ENCODE assay signal across 1 cellular context in genomic region chr2:195656859-195657633, GRCh38.
TF ChIP-seq lines count a peak whose summit lies in the region.

TSS of gene SLC39A10 (plus strand) at chr2:195657226. CDS start at chr2:195680043, 22,817 bp downstream.

TF ChIP-seq in HepG2, 621 proteins besides CTCF, POLR2A, EP300 and RAD21 (continued from another document and continues in another):
- no peak; the same call in 1 of the 2 replicates for TF ChIP-seq ZNF710 (CRISPR knock-in tag; IDR thresholded peaks at IDR 0.05; ENCODE audit: borderline replicate concordance)
- peak; percentile 67 for TF ChIP-seq ZNF784 (CRISPR knock-in tag; IDR thresholded peaks at IDR 0.05; ENCODE audit: borderline replicate concordance)
- TF ChIP-seq GZF1 (CRISPR knock-in tag; IDR thresholded peaks at IDR 0.05) = no peak
- no peak for TF ChIP-seq PAWR (CRISPR knock-in tag; IDR thresholded peaks at IDR 0.05; ENCODE audit: borderline replicate concordance)
- TF ChIP-seq ZNF510 (CRISPR knock-in tag; IDR thresholded peaks at IDR 0.05; ENCODE audit: low read depth) = peak; percentile 35
- peak; percentile 93 for TF ChIP-seq KDM2A (CRISPR knock-in tag; IDR thresholded peaks at IDR 0.05; ENCODE audit: borderline replicate concordance, low read depth)
- no peak for TF ChIP-seq AKNA (CRISPR knock-in tag; IDR thresholded peaks at IDR 0.05; ENCODE audit: borderline replicate concordance)
- TF ChIP-seq ARNT (IDR thresholded peaks at IDR 0.05) = no peak
- TF ChIP-seq KIAA2018 (CRISPR knock-in tag; IDR thresholded peaks at IDR 0.05; ENCODE audit: borderline replicate concordance) = no peak
- peak; percentile 69; the same call in 1 of the 2 replicates for TF ChIP-seq ZFP82 (CRISPR knock-in tag; IDR thresholded peaks at IDR 0.05; ENCODE audit: borderline replicate concordance)
- peak; percentile 66 for TF ChIP-seq MXD4 (CRISPR knock-in tag; IDR thresholded peaks at IDR 0.05)
- TF ChIP-seq ZNF883 (CRISPR knock-in tag; IDR thresholded peaks at IDR 0.05; ENCODE audit: not compliant biosample characterization) = no peak
- no peak for TF ChIP-seq CBX2 (IDR thresholded peaks at IDR 0.05; ENCODE audit: low read depth, low read length)
- no peak for TF ChIP-seq CBX2 (CRISPR knock-in tag; IDR thresholded peaks at IDR 0.05; ENCODE audit: low read depth)
- no peak; the same call in 1 of the 2 replicates for TF ChIP-seq MED13 (CRISPR knock-in tag; IDR thresholded peaks at IDR 0.05)
- peak; percentile 37; the same call in 1 of the 2 replicates for TF ChIP-seq ZNF776 (CRISPR knock-in tag; IDR thresholded peaks at IDR 0.05)
- no peak; the same call in 1 of the 2 replicates for TF ChIP-seq POLR2AphosphoS2 (IDR thresholded peaks at IDR 0.05; ENCODE audit: low read depth, low read length)
- no peak; the same call in 1 of the 2 replicates for TF ChIP-seq ZSCAN30 (CRISPR knock-in tag; IDR thresholded peaks at IDR 0.05)
- no peak for TF ChIP-seq NFRKB (IDR thresholded peaks at IDR 0.05)
- no peak; the same call in 1 of the 2 replicates for TF ChIP-seq ARHGAP35 (CRISPR knock-in tag; IDR thresholded peaks at IDR 0.05; ENCODE audit: borderline replicate concordance)
- peak; percentile 53; the same call in 1 of the 2 replicates for TF ChIP-seq CCDC6 (CRISPR knock-in tag; IDR thresholded peaks at IDR 0.05)
- TF ChIP-seq IKZF4 (CRISPR knock-in tag; IDR thresholded peaks at IDR 0.05; ENCODE audit: borderline replicate concordance, low read depth, not compliant biosample characterization) = peak; percentile 65
- TF ChIP-seq ZNF407 (CRISPR knock-in tag; IDR thresholded peaks at IDR 0.05; ENCODE audit: not compliant biosample characterization) = peak; percentile 57
- TF ChIP-seq CREB3 (CRISPR knock-in tag; IDR thresholded peaks at IDR 0.05) = no peak
- TF ChIP-seq CREB1 (IDR thresholded peaks at IDR 0.05) = 0 out of 2 replicates have a peak, but pooled peaks have one; percentile 2
- peak; percentile 70 for TF ChIP-seq CREB1 (CRISPR knock-in tag; IDR thresholded peaks at IDR 0.05)
- 0 out of 2 replicates have a peak, but pooled peaks have one; percentile 13 for TF ChIP-seq PPARG (CRISPR knock-in tag; conservative IDR thresholded peaks at IDR 0.05)
- no peak for TF ChIP-seq NFIC (IDR thresholded peaks at IDR 0.05; ENCODE audit: low read length)
- TF ChIP-seq TCF7L2 (IDR thresholded peaks at IDR 0.05; ENCODE audit: low read depth, low read length) = no peak
- TF ChIP-seq ERF (CRISPR knock-in tag; IDR thresholded peaks at IDR 0.05) = peak; percentile 67; the same call in 1 of the 2 replicates
- no peak; the same call in 1 of the 2 replicates for TF ChIP-seq SAFB2 (CRISPR knock-in tag; IDR thresholded peaks at IDR 0.05; ENCODE audit: borderline replicate concordance, low read depth)
